In the genomic region with DNA sequence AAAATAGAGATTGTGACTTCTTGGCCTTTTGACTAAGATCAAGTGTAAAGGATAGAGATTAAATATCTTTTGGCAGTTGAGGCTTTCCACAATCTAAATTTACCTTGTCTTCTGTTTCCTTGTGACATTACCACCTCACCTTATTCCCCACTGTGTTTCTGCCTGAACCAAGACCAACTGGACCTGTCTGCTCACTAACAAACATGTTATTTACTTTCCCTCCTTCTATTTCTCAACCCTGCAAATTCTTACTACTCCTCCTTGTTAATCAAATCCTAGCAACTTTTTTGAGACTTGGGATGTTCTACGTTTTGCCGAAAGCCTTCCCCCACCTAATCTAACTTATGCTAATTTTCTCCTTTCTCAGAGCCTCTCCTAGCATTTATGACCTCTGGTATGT, we compare ENCODE assay signal across 19 cellular contexts.
"Had no signal": no experiment of that assay in that cellular context is flagged by ENCODE, and none has a peak within 500 bp of the region (broad histone marks: within the 10 kb centered on the region; RNA-seq: fewer than 3 reads in every experiment).

No MANE protein-coding gene starts in this region.

- H3K9me3 ChIP-seq: left lung, vagina had no signal

- DNase-seq: activated CD4-positive, alpha-beta T cell treated with anti-CD3 and anti-CD28 coated beads, Interleukin-2, amount 10 ng/mL, durations not matched to agents 7 days and 5 days; activated CD8-positive, alpha-beta memory T cell treated with anti-CD3 and anti-CD28 coated beads, Interleukin-2, amount 50 U/mL, for 4 hours; activated CD8-positive, alpha-beta T cell treated with anti-CD3 and anti-CD28 coated beads, Interleukin-2, amount 10 ng/mL, durations not matched to agents 7 days and 5 days; activated naive CD4-positive, alpha-beta T cell treated with anti-CD3 and anti-CD28 coated beads for 36 hours; activated naive CD8-positive, alpha-beta T cell treated with anti-CD3 and anti-CD28 coated beads, Interleukin-2, amount 50 U/mL, for 24 hours; activated T-cell treated with anti-CD3 and anti-CD28 coated beads, Interleukin-2, amount 50 U/mL, for 4 hours; anterior cingulate cortex; caudate nucleus; foreskin keratinocyte; left lung; naive thymus-derived CD8-positive, alpha-beta T cell; retina; stimulated activated CD4-positive, alpha-beta T cell treated with anti-CD3 and anti-CD28 coated beads, Interleukin-2, amount 100 ng/mL, for 24 hours; trophoblast cell had no signal

- H3K27me3 Mint-ChIP-seq: activated CD4-positive, alpha-beta T cell treated with anti-CD3 and anti-CD28 coated beads, Interleukin-2, amount 10 ng/mL, durations not matched to agents 7 days and 5 days; activated naive CD8-positive, alpha-beta T cell treated with anti-CD3 and anti-CD28 coated beads, Interleukin-2, amount 50 U/mL, for 24 hours; brain; naive thymus-derived CD8-positive, alpha-beta T cell; stimulated activated naive CD8-positive, alpha-beta T cell treated with anti-CD3 and anti-CD28 coated beads, Interleukin-15, Interleukin-2, amounts not matched to agents 100 ng/mL and 50 ng/mL, for 24 hours had no signal

- H3K27ac Mint-ChIP-seq: activated CD4-positive, alpha-beta T cell treated with anti-CD3 and anti-CD28 coated beads, Interleukin-2, amount 10 ng/mL, durations not matched to agents 7 days and 5 days; activated CD8-positive, alpha-beta T cell treated with anti-CD3 and anti-CD28 coated beads, Interleukin-2, amount 10 ng/mL, durations not matched to agents 7 days and 5 days; activated naive CD4-positive, alpha-beta T cell treated with anti-CD3 and anti-CD28 coated beads for 36 hours; activated naive CD8-positive, alpha-beta T cell treated with anti-CD3 and anti-CD28 coated beads, Interleukin-2, amount 50 U/mL, for 24 hours; stimulated activated naive CD8-positive, alpha-beta T cell treated with anti-CD3 and anti-CD28 coated beads, Interleukin-15, Interleukin-2, amounts not matched to agents 100 ng/mL and 50 ng/mL, for 24 hours; T-helper 1 cell treated with Interleukin-12 subunit alpha and Interleukin-12 subunit beta and Interleukin-4 antibody, amounts not matched to agents 30 μg/mL and 1 μg/mL, for 36 hours had no signal

- H3K4me3 ChIP-seq: left lung, vagina had no signal

- H3K4me1 ChIP-seq: foreskin keratinocyte, parathyroid adenoma, vagina had no signal

- H3K4me3 Mint-ChIP-seq: activated CD4-positive, alpha-beta T cell treated with anti-CD3 and anti-CD28 coated beads, Interleukin-2, amount 10 ng/mL, durations not matched to agents 7 days and 5 days; activated CD8-positive, alpha-beta T cell treated with anti-CD3 and anti-CD28 coated beads, Interleukin-2, amount 10 ng/mL, durations not matched to agents 7 days and 5 days; activated naive CD4-positive, alpha-beta T cell treated with anti-CD3 and anti-CD28 coated beads for 36 hours; activated naive CD8-positive, alpha-beta T cell treated with anti-CD3 and anti-CD28 coated beads, Interleukin-2, amount 50 U/mL, for 24 hours; activated T-cell treated with anti-CD3 and anti-CD28 coated beads, Interleukin-2, amount 50 U/mL, for 4 hours; naive thymus-derived CD8-positive, alpha-beta T cell; stimulated activated naive CD8-positive, alpha-beta T cell treated with anti-CD3 and anti-CD28 coated beads, Interleukin-15, Interleukin-2, amounts not matched to agents 100 ng/mL and 50 ng/mL, for 24 hours; T-helper 1 cell treated with Interleukin-12 subunit alpha and Interleukin-12 subunit beta and Interleukin-4 antibody, amounts not matched to agents 30 μg/mL and 1 μg/mL, for 36 hours had no signal

- H3K36me3 ChIP-seq: left lung, vagina had no signal

- H3K36me3 Mint-ChIP-seq: brain; naive thymus-derived CD8-positive, alpha-beta T cell had no signal

- ATAC-seq: activated CD8-positive, alpha-beta T cell treated with anti-CD3 and anti-CD28 coated beads, Interleukin-2, amount 10 ng/mL, durations not matched to agents 7 days and 5 days; left lung; naive thymus-derived CD8-positive, alpha-beta T cell had no signal

- H3K79me2 ChIP-seq: parathyroid adenoma had no signal

- H3K9me3 Mint-ChIP-seq: activated CD4-positive, alpha-beta T cell treated with anti-CD3 and anti-CD28 coated beads, Interleukin-2, amount 10 ng/mL, durations not matched to agents 7 days and 5 days; activated naive CD4-positive, alpha-beta T cell treated with anti-CD3 and anti-CD28 coated beads for 36 hours; activated naive CD8-positive, alpha-beta T cell treated with anti-CD3 and anti-CD28 coated beads, Interleukin-2, amount 50 U/mL, for 24 hours; activated T-cell treated with anti-CD3 and anti-CD28 coated beads, Interleukin-2, amount 50 U/mL, for 4 hours; brain; naive thymus-derived CD8-positive, alpha-beta T cell; stimulated activated naive CD8-positive, alpha-beta T cell treated with anti-CD3 and anti-CD28 coated beads, Interleukin-15, Interleukin-2, amounts not matched to agents 100 ng/mL and 50 ng/mL, for 24 hours; T-helper 1 cell treated with Interleukin-12 subunit alpha and Interleukin-12 subunit beta and Interleukin-4 antibody, amounts not matched to agents 30 μg/mL and 1 μg/mL, for 36 hours had no signal

- H3K9ac ChIP-seq: parathyroid adenoma had no signal

- H3K27ac ChIP-seq: foreskin keratinocyte, left lung, parathyroid adenoma, vagina had no signal

- H3K27me3 ChIP-seq: foreskin keratinocyte, left lung, vagina had no signal

- H2AFZ ChIP-seq: parathyroid adenoma had no signal
